Comparison of ENCODE assay signal across 10 cellular contexts in the genomic region with DNA sequence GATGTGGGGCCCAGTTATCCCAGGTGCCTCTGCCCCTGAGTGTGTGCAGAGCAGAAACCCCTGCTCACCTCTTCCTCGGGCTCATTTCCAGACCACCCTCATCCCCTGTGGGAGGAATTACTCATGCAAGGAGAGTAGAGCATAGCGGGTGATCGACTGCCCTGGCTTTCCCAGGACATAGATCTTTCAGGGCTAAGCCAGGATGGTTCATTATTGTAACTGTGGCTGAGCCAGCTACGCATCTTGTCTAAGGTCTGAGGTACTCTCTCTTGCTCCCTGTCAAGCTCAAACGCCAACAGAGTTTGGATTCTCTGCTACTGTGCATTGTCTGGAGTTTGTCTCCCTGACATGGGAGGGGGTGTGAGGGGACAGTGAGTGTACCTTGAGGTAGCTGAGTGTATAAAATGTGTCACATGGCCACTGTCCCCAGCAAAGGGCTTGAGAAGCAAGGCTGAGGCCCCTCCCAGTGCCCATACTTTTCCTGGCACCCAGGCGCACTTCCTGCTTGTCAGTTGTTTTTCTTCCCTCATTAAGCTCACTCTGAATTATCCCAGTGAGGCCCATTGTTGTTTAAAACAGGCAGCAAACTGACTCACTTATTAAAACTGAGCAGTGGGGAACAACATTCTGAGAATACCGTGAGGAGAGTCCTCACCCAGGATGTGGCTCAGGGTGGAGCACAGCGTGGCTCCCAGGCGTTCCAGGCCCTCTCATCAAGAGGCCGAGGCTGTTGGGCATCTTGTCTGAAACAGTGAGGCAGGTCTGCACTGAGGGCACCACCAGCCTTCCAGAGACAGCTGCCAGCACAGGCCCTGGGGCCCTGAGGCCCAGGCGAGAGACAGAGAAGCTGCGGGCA.
DNase-seq lines count a peak whose midpoint lies in the region; TF ChIP-seq lines count a peak whose summit lies in the region.
"Had no signal": no experiment of that assay in that cellular context is flagged by ENCODE, and none has a peak within 500 bp of the region (broad histone marks: within the 10 kb centered on the region; RNA-seq: fewer than 3 reads in every experiment).

No MANE protein-coding gene starts in this region.

- peaks cover 42% of the 10 kb centered on the region for H3K4me1 ChIP-seq in skeletal muscle satellite cell (ENCODE audit: control insufficient read depth, insufficient read depth, low read length)

- peak overlapping the region; percentile 94 for H3K27ac ChIP-seq in RWPE1

- H3K4me2 ChIP-seq in skeletal muscle satellite cell (ENCODE audit: low read length), result peak overlapping the region; percentile 24

- CTCF ChIA-PET in RWPE1 (lab: Yijun Ruan, JAX), result interaction anchor here (0.7 to 5.3 kb wide), 2 partner anchors 26 to 39 kb away, joined by 5 to 36 read pairs; no protein-coding TSS in a partner anchor

- H3K36me3 ChIP-seq in skeletal muscle satellite cell (ENCODE audit: insufficient read depth, low read length), result no peaks in the 10 kb centered on the region

- DNase-seq in HCEC 1CT, result peak; percentile 83
- peak; percentile 75 for DNase-seq in RWPE1 (ENCODE audit: low spot score)
- peak; percentile 89 for DNase-seq in fibroblast of mammary gland (ENCODE audit: low read depth)
- DNase-seq in D341Med (ENCODE audit: low spot score), result no peak
- no peak for DNase-seq in NCI-H2227 (lab: John Stamatoyannopoulos, UW; ENCODE audit: unreplicated experiment)
- no peak for DNase-seq in NCI-H1048 (lab: John Stamatoyannopoulos, UW)
- DNase-seq: activated effector memory CD4-positive, alpha-beta T cell treated with anti-CD3 and anti-CD28 coated beads, Interleukin-2, amount 50 U/mL, for 16 hours; stimulated activated CD8-positive, alpha-beta memory T cell treated with anti-CD3 and anti-CD28 coated beads, Interleukin-4, amount 100 ng/mL, for 48 hours had no signal

- H3K27me3 ChIP-seq in skeletal muscle satellite cell (ENCODE audit: control insufficient read depth, insufficient read depth, low read length), result no peaks in the 10 kb centered on the region

- H3K4me3 ChIP-seq in fibroblast of mammary gland (ENCODE audit: control insufficient read depth, low read depth, low read length) (peak overlapping the region; percentile 19), skeletal muscle satellite cell (ENCODE audit: low read length) (peak overlapping the region; percentile 3)
- H3K4me3 ChIP-seq: GM12878 had no signal

- no peaks in the 10 kb centered on the region for H3K9me3 ChIP-seq in skeletal muscle satellite cell (replicated peaks; ENCODE audit: low read length)

- POLR2A ChIA-PET in RWPE1 (lab: Yijun Ruan, JAX; ENCODE audit: low non-redundant PET), result interaction anchor here (1.5 kb wide), 1 partner anchor 11 kb away, joined by 4 read pairs; no protein-coding TSS in a partner anchor

- H3K9ac ChIP-seq in skeletal muscle satellite cell (ENCODE audit: low read depth, low read length), result peak overlapping the region; percentile 75

- TF ChIP-seq CTCF in RWPE1 (conservative IDR thresholded peaks at IDR 0.05; ENCODE audit: low read depth), result no peak
- no peak for TF ChIP-seq CTCF in fibroblast of mammary gland (conservative IDR thresholded peaks at IDR 0.05; ENCODE audit: control insufficient read depth, insufficient read depth, low read depth, low read length)

Comparison
In these comparisons a context has a peak if more than half of its experiments do, and no peak if none do; other contexts are left out.
1. DNase-seq: peak in HCEC 1CT (single experiment), RWPE1 (single experiment) and fibroblast of mammary gland (single experiment); none in D341Med (single experiment), NCI-H2227 (single experiment) and NCI-H1048 (single experiment).